Comparison of ENCODE assay signal across 1 cellular context in genomic region chr20:45340236-45340847, GRCh38.
A peak's percentile ranks its signal among the peaks of the same experiment; 100 is the strongest.
TF ChIP-seq lines count a peak whose summit lies in the region.

No MANE protein-coding gene starts in this region.

TF ChIP-seq in HepG2, 621 proteins besides CTCF, POLR2A, EP300 and RAD21 (continued from another document and continues in another):
- TF ChIP-seq, protein P1, sequence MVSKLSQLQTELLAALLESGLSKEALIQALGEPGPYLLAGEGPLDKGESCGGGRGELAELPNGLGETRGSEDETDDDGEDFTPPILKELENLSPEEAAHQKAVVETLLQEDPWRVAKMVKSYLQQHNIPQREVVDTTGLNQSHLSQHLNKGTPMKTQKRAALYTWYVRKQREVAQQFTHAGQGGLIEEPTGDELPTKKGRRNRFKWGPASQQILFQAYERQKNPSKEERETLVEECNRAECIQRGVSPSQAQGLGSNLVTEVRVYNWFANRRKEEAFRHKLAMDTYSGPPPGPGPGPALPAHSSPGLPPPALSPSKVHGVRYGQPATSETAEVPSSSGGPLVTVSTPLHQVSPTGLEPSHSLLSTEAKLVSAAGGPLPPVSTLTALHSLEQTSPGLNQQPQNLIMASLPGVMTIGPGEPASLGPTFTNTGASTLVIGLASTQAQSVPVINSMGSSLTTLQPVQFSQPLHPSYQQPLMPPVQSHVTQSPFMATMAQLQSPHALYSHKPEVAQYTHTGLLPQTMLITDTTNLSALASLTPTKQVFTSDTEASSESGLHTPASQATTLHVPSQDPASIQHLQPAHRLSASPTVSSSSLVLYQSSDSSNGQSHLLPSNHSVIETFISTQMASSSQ (IDR thresholded peaks at IDR 0.05; ENCODE audit: low read depth): no peak; the same call in 1 of the 2 replicates
- TF ChIP-seq, protein P1 (CRISPR knock-in tag; IDR thresholded peaks at IDR 0.05; ENCODE audit: borderline replicate concordance): peak; percentile 47; the same call in 1 of the 2 replicates
- no peak for TF ChIP-seq ISX (CRISPR knock-in tag; conservative IDR thresholded peaks at IDR 0.05)
- peak; percentile 46; the same call in 1 of the 2 replicates for TF ChIP-seq NR2C2 (CRISPR knock-in tag; IDR thresholded peaks at IDR 0.05; ENCODE audit: borderline replicate concordance)
- TF ChIP-seq LCORL (IDR thresholded peaks at IDR 0.05): no peak
- peak; percentile 80 for TF ChIP-seq LCORL (CRISPR knock-in tag; IDR thresholded peaks at IDR 0.05)
- TF ChIP-seq, protein P2, sequence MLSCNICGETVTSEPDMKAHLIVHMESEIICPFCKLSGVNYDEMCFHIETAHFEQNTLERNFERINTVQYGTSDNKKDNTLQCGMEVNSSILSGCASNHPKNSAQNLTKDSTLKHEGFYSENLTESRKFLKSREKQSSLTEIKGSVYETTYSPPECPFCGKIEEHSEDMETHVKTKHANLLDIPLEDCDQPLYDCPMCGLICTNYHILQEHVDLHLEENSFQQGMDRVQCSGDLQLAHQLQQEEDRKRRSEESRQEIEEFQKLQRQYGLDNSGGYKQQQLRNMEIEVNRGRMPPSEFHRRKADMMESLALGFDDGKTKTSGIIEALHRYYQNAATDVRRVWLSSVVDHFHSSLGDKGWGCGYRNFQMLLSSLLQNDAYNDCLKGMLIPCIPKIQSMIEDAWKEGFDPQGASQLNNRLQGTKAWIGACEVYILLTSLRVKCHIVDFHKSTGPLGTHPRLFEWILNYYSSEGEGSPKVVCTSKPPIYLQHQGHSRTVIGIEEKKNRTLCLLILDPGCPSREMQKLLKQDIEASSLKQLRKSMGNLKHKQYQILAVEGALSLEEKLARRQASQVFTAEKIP (CRISPR knock-in tag; IDR thresholded peaks at IDR 0.05; ENCODE audit: borderline replicate concordance): no peak
- TF ChIP-seq CREB1 (IDR thresholded peaks at IDR 0.05): no peak
- no peak for TF ChIP-seq CREB1 (CRISPR knock-in tag; IDR thresholded peaks at IDR 0.05)
- no peak for TF ChIP-seq RFX5 (IDR thresholded peaks at IDR 0.05; ENCODE audit: low read depth, low read length)
- peak; percentile 99 for TF ChIP-seq ADNP (CRISPR knock-in tag; IDR thresholded peaks at IDR 0.05)
- no peak for TF ChIP-seq GABPA (IDR thresholded peaks at IDR 0.05; ENCODE audit: low read depth, low read length)
- TF ChIP-seq GABPA (CRISPR knock-in tag; IDR thresholded peaks at IDR 0.05; ENCODE audit: low read depth): no peak
- no peak for TF ChIP-seq ARHGAP35 (CRISPR knock-in tag; IDR thresholded peaks at IDR 0.05; ENCODE audit: borderline replicate concordance)
- no peak; the same call in 1 of the 2 replicates for TF ChIP-seq JUND (CRISPR knock-in tag; IDR thresholded peaks at IDR 0.05)
- TF ChIP-seq PLRG1 (conservative IDR thresholded peaks at IDR 0.05): no peak
- TF ChIP-seq ZNF44 (CRISPR knock-in tag; IDR thresholded peaks at IDR 0.05): no peak
- no peak for TF ChIP-seq HCFC1 (IDR thresholded peaks at IDR 0.05; ENCODE audit: low read depth, low read length)
- peak; percentile 38; the same call in 1 of the 2 replicates for TF ChIP-seq KDM2A (CRISPR knock-in tag; IDR thresholded peaks at IDR 0.05; ENCODE audit: borderline replicate concordance, low read depth)
- TF ChIP-seq, protein P3, sequence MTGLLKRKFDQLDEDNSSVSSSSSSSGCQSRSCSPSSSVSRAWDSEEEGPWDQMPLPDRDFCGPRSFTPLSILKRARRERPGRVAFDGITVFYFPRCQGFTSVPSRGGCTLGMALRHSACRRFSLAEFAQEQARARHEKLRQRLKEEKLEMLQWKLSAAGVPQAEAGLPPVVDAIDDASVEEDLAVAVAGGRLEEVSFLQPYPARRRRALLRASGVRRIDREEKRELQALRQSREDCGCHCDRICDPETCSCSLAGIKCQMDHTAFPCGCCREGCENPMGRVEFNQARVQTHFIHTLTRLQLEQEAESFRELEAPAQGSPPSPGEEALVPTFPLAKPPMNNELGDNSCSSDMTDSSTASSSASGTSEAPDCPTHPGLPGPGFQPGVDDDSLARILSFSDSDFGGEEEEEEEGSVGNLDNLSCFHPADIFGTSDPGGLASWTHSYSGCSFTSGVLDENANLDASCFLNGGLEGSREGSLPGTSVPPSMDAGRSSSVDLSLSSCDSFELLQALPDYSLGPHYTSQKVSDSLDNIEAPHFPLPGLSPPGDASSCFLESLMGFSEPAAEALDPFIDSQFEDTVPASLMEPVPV (CRISPR knock-in tag; IDR thresholded peaks at IDR 0.05): no peak
- no peak for TF ChIP-seq FLYWCH1 (CRISPR knock-in tag; IDR thresholded peaks at IDR 0.05)
- TF ChIP-seq TOPORS (CRISPR knock-in tag; IDR thresholded peaks at IDR 0.05): no peak
- TF ChIP-seq ZSCAN22 (CRISPR knock-in tag; IDR thresholded peaks at IDR 0.05): no peak
- TF ChIP-seq MIER2 (CRISPR knock-in tag; IDR thresholded peaks at IDR 0.05): 0 out of 2 replicates have a peak, but pooled peaks have one; percentile 23
- TF ChIP-seq, protein P4, sequence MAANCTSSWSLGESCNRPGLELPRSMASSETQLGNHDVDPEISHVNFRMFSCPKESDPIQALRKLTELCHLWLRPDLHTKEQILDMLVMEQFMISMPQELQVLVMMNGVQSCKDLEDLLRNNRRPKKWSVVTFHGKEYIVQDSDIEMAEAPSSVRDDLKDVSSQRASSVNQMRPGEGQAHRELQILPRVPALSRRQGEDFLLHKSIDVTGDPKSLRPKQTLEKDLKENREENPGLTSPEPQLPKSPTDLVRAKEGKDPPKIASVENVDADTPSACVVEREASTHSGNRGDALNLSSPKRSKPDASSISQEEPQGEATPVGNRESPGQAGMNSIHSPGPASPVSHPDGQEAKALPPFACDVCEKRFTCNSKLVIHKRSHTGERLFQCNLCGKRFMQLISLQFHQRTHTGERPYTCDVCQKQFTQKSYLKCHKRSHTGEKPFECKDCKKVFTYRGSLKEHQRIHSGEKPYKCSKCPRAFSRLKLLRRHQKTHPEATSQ (CRISPR knock-in tag; IDR thresholded peaks at IDR 0.05; ENCODE audit: borderline replicate concordance): no peak
- no peak for TF ChIP-seq ZFP41 (CRISPR knock-in tag; IDR thresholded peaks at IDR 0.05; ENCODE audit: borderline replicate concordance)
- TF ChIP-seq ZFP82 (CRISPR knock-in tag; IDR thresholded peaks at IDR 0.05; ENCODE audit: borderline replicate concordance): no peak
- TF ChIP-seq BCL6 (CRISPR knock-in tag; IDR thresholded peaks at IDR 0.05): peak; percentile 87
- TF ChIP-seq AKAP8 (CRISPR knock-in tag; IDR thresholded peaks at IDR 0.05): no peak
- no peak for TF ChIP-seq ZNF496 (CRISPR knock-in tag; IDR thresholded peaks at IDR 0.05; ENCODE audit: insufficient replicate concordance)
- no peak for TF ChIP-seq GZF1 (CRISPR knock-in tag; IDR thresholded peaks at IDR 0.05)
- no peak for TF ChIP-seq CREB3 (CRISPR knock-in tag; IDR thresholded peaks at IDR 0.05)
- no peak for TF ChIP-seq FIP1L1 (IDR thresholded peaks at IDR 0.05; ENCODE audit: borderline replicate concordance, insufficient read depth, low read depth, low read length)
- peak; percentile 30 for TF ChIP-seq RBM22 (optimal IDR thresholded peaks at IDR 0.05; ENCODE audit: low read length)
- TF ChIP-seq WIZ (CRISPR knock-in tag; IDR thresholded peaks at IDR 0.05): no peak
- no peak for TF ChIP-seq ZIK1 (CRISPR knock-in tag; IDR thresholded peaks at IDR 0.05; ENCODE audit: borderline replicate concordance, low read depth)
- TF ChIP-seq, protein P5, sequence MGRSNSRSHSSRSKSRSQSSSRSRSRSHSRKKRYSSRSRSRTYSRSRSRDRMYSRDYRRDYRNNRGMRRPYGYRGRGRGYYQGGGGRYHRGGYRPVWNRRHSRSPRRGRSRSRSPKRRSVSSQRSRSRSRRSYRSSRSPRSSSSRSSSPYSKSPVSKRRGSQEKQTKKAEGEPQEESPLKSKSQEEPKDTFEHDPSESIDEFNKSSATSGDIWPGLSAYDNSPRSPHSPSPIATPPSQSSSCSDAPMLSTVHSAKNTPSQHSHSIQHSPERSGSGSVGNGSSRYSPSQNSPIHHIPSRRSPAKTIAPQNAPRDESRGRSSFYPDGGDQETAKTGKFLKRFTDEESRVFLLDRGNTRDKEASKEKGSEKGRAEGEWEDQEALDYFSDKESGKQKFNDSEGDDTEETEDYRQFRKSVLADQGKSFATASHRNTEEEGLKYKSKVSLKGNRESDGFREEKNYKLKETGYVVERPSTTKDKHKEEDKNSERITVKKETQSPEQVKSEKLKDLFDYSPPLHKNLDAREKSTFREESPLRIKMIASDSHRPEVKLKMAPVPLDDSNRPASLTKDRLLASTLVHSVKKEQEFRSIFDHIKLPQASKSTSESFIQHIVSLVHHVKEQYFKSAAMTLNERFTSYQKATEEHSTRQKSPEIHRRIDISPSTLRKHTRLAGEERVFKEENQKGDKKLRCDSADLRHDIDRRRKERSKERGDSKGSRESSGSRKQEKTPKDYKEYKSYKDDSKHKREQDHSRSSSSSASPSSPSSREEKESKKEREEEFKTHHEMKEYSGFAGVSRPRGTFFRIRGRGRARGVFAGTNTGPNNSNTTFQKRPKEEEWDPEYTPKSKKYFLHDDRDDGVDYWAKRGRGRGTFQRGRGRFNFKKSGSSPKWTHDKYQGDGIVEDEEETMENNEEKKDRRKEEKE (IDR thresholded peaks at IDR 0.05): no peak
- TF ChIP-seq SSRP1 (CRISPR knock-in tag; IDR thresholded peaks at IDR 0.05): no peak
- TF ChIP-seq ZNF691 (CRISPR knock-in tag; IDR thresholded peaks at IDR 0.05; ENCODE audit: borderline replicate concordance, low read depth): peak; percentile 59
- no peak for TF ChIP-seq CAMTA2 (CRISPR knock-in tag; IDR thresholded peaks at IDR 0.05; ENCODE audit: borderline replicate concordance)
- no peak for TF ChIP-seq RNF2 (conservative IDR thresholded peaks at IDR 0.05; ENCODE audit: low read depth)
- TF ChIP-seq ZNF343 (CRISPR knock-in tag; IDR thresholded peaks at IDR 0.05): no peak
- no peak; the same call in 1 of the 2 replicates for TF ChIP-seq ZNF563 (CRISPR knock-in tag; IDR thresholded peaks at IDR 0.05)
- TF ChIP-seq, protein P6, sequence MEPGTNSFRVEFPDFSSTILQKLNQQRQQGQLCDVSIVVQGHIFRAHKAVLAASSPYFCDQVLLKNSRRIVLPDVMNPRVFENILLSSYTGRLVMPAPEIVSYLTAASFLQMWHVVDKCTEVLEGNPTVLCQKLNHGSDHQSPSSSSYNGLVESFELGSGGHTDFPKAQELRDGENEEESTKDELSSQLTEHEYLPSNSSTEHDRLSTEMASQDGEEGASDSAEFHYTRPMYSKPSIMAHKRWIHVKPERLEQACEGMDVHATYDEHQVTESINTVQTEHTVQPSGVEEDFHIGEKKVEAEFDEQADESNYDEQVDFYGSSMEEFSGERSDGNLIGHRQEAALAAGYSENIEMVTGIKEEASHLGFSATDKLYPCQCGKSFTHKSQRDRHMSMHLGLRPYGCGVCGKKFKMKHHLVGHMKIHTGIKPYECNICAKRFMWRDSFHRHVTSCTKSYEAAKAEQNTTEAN (CRISPR knock-in tag; conservative IDR thresholded peaks at IDR 0.05): 0 out of 2 replicates have a peak, but pooled peaks have one; percentile 27
- TF ChIP-seq, protein P7, sequence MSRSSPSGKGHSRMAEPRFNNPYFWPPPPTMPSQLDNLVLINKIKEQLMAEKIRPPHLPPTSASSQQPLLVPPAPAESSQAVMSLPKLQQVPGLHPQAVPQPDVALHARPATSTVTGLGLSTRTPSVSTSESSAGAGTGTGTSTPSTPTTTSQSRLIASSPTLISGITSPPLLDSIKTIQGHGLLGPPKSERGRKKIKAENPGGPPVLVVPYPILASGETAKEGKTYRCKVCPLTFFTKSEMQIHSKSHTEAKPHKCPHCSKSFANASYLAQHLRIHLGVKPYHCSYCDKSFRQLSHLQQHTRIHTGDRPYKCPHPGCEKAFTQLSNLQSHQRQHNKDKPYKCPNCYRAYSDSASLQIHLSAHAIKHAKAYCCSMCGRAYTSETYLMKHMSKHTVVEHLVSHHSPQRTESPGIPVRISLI (CRISPR knock-in tag; IDR thresholded peaks at IDR 0.05; ENCODE audit: borderline replicate concordance): no peak; the same call in 1 of the 2 replicates
- no peak for TF ChIP-seq ZNF703 (CRISPR knock-in tag; IDR thresholded peaks at IDR 0.05; ENCODE audit: borderline replicate concordance)
- peak; percentile 57; the same call in 1 of the 2 replicates for TF ChIP-seq ZNF121 (CRISPR knock-in tag; IDR thresholded peaks at IDR 0.05)
- no peak for TF ChIP-seq E2F1 (CRISPR knock-in tag; IDR thresholded peaks at IDR 0.05)
- no peak for TF ChIP-seq CHCHD3 (CRISPR knock-in tag; IDR thresholded peaks at IDR 0.05)
